ENCODE assay signal across 16 cellular contexts in the genomic region with DNA sequence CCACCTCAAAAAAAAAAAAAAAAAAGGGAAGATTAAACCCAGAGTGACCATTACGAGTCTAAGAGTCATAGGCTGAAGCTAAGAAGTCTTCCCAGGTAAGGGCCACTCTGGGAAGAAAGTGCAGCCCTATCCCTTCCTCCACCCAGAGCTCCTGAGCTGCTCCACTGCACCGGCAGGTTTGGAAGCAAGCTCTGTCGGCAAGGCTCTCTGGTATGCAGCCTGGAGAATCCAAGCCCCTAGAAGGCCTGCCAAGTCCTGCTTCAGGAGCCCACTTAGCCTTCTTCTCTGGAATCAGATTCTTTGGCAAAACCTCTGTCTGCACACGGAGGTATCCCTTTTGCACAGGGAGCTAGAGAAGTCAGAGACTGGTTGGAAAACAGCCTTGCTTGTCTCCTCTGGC. TPM values are rescaled to one million over a fixed set of nuclear protein-coding genes. Genes with fewer than 3 reads are reported as not detected.
DNase-seq lines count a peak whose midpoint lies in the region; ATAC-seq and TF ChIP-seq lines count a peak whose summit lies in the region.
"Had no signal": no experiment of that assay in that cellular context is flagged by ENCODE, and none has a peak within 500 bp of the region (broad histone marks: within the 10 kb centered on the region; RNA-seq: fewer than 3 reads in every experiment).

No MANE protein-coding gene starts in this region.

- H3K4me3 Mint-ChIP-seq in neural progenitor cell, result no peak overlapping the region
- H3K4me3 Mint-ChIP-seq in activated CD4-positive, alpha-beta memory T cell treated with anti-CD3 and anti-CD28 coated beads, Interleukin-2, amount 10 ng/mL, durations not matched to agents 7 days and 5 days, result no peak overlapping the region
- H3K4me3 Mint-ChIP-seq: B cell; CD4-positive, alpha-beta T cell had no signal

- H3K36me3 ChIP-seq in neural progenitor cell, result no peaks in the 10 kb centered on the region

- H3K9ac ChIP-seq in neural progenitor cell, result peak overlapping the region; percentile 37

- H4K20me1 ChIP-seq in neural progenitor cell (ENCODE audit: low read depth), result peaks cover 6% of the 10 kb centered on the region

- H3K27me3 Mint-ChIP-seq in neural progenitor cell (ENCODE audit: insufficient read depth, low read depth), result no peaks in the 10 kb centered on the region
- peaks cover 2% of the 10 kb centered on the region for H3K27me3 Mint-ChIP-seq in activated CD4-positive, alpha-beta memory T cell treated with anti-CD3 and anti-CD28 coated beads, Interleukin-2, amount 10 ng/mL, durations not matched to agents 7 days and 5 days
- H3K27me3 Mint-ChIP-seq: B cell; CD4-positive, alpha-beta T cell had no signal

- peaks cover 7% of the 10 kb centered on the region for H3K4me1 ChIP-seq in neural progenitor cell

- no peaks in the 10 kb centered on the region for H3K9me3 ChIP-seq in neural progenitor cell (ENCODE audit: low read depth)

- ATAC-seq in HG03521 (IDR thresholded peaks at IDR 0.05; ENCODE audit: unreplicated experiment), result no peak

- H2AFZ ChIP-seq in neural progenitor cell (replicated peaks), result no peak overlapping the region

- no peak overlapping the region for H3K27ac Mint-ChIP-seq in neural progenitor cell
- H3K27ac Mint-ChIP-seq in activated CD4-positive, alpha-beta memory T cell treated with anti-CD3 and anti-CD28 coated beads, Interleukin-2, amount 10 ng/mL, durations not matched to agents 7 days and 5 days, result no peak overlapping the region
- H3K27ac Mint-ChIP-seq: B cell; CD4-positive, alpha-beta T cell had no signal

- H3K79me2 ChIP-seq in neural progenitor cell (ENCODE audit: low read depth), result no peaks in the 10 kb centered on the region

- no peak overlapping the region for H3K4me2 ChIP-seq in neural progenitor cell

- POLR2A ChIA-PET in activated CD4-positive, alpha-beta memory T cell treated with anti-CD3 and anti-CD28 coated beads, Interleukin-2, amount 10 ng/mL, durations not matched to agents 7 days and 5 days (lab: Charles Lee), result no interaction called here

- DNase-seq in DMS79 (lab: John Stamatoyannopoulos, UW) (peak; percentile 19), ELF-1 (ENCODE audit: low read depth, low spot score) (peak; percentile 31), astrocyte of the hippocampus (ENCODE audit: low read depth, low spot score) (peak; percentile 36), neural progenitor cell (ENCODE audit: low spot score) (no peak), AML-193 (lab: John Stamatoyannopoulos, UW) (no peak)
- DNase-seq in activated CD4-positive, alpha-beta memory T cell treated with anti-CD3 and anti-CD28 coated beads, Interleukin-2, amount 10 ng/mL, durations not matched to agents 7 days and 5 days, result no peak
- DNase-seq: CD4-positive, alpha-beta T cell; DND-41; GDM1; KBM-7; NCI-H1436 treated with DMSO at 0.1 percent for 48 hours; NCI-H2029 treated with DMSO at 0.1 percent for 48 hours; NCI-H2227 treated with DMSO at 0.1 percent for 48 hours; SIG-M5 had no signal

- no peak overlapping the region for H3K27ac ChIP-seq in neural progenitor cell

- H3K4me1 Mint-ChIP-seq in neural progenitor cell, result peaks cover 5% of the 10 kb centered on the region
- peaks cover 7% of the 10 kb centered on the region for H3K4me1 Mint-ChIP-seq in activated CD4-positive, alpha-beta memory T cell treated with anti-CD3 and anti-CD28 coated beads, Interleukin-2, amount 10 ng/mL, durations not matched to agents 7 days and 5 days

- no peaks in the 10 kb centered on the region for H3K27me3 ChIP-seq in neural progenitor cell

- no peaks in the 10 kb centered on the region for H3F3A ChIP-seq in neural progenitor cell (ENCODE audit: low read depth)

- H3K9me3 Mint-ChIP-seq in neural progenitor cell, result no peaks in the 10 kb centered on the region
- H3K9me3 Mint-ChIP-seq in activated CD4-positive, alpha-beta memory T cell treated with anti-CD3 and anti-CD28 coated beads, Interleukin-2, amount 10 ng/mL, durations not matched to agents 7 days and 5 days, result no peaks in the 10 kb centered on the region
- H3K9me3 Mint-ChIP-seq: CD4-positive, alpha-beta T cell had no signal

- CTCF ChIA-PET in activated CD4-positive, alpha-beta memory T cell treated with anti-CD3 and anti-CD28 coated beads, Interleukin-2, amount 10 ng/mL, durations not matched to agents 7 days and 5 days (lab: Charles Lee), result interaction anchor here (1.3 to 1.7 kb wide), 2 partner anchors 339 to 346 kb away, joined by 5 to 11 read pairs; no protein-coding TSS in a partner anchor

- no peak overlapping the region for H3K4me3 ChIP-seq in neural progenitor cell

- no peaks in the 10 kb centered on the region for H3K36me3 Mint-ChIP-seq in neural progenitor cell
- H3K36me3 Mint-ChIP-seq in activated CD4-positive, alpha-beta memory T cell treated with anti-CD3 and anti-CD28 coated beads, Interleukin-2, amount 10 ng/mL, durations not matched to agents 7 days and 5 days (ENCODE audit: low read depth), result no peaks in the 10 kb centered on the region

- no peak for TF ChIP-seq CTCF in neural progenitor cell (IDR thresholded peaks at IDR 0.05)

RNA-seq across cellular contexts. Expression of gene CEBPG, which starts 58.5 kb away (rescaled TPM):
- 40.3 and 59.3 TPM in 2 replicates for total RNA-seq in neural progenitor cell (ENCODE audit: low replicate concordance)
- total RNA-seq in activated CD4-positive, alpha-beta memory T cell treated with anti-CD3 and anti-CD28 coated beads, Interleukin-2, amount 10 ng/mL, durations not matched to agents 7 days and 5 days, result 10 to 100 TPM; 30.0 to 31.4 TPM

Comparison
In these comparisons a context has a peak if more than half of its experiments do, and no peak if none do; other contexts are left out.
1. DNase-seq: peak in DMS79 (single experiment), ELF-1 (single experiment) and astrocyte of the hippocampus (single experiment); none in neural progenitor cell (single experiment), AML-193 (0 of 2) and activated CD4-positive, alpha-beta memory T cell treated with anti-CD3 and anti-CD28 coated beads, Interleukin-2, amount 10 ng/mL, durations not matched to agents 7 days and 5 days (single experiment).